16 cellular contexts compared by ENCODE assay signal in the genomic region with DNA sequence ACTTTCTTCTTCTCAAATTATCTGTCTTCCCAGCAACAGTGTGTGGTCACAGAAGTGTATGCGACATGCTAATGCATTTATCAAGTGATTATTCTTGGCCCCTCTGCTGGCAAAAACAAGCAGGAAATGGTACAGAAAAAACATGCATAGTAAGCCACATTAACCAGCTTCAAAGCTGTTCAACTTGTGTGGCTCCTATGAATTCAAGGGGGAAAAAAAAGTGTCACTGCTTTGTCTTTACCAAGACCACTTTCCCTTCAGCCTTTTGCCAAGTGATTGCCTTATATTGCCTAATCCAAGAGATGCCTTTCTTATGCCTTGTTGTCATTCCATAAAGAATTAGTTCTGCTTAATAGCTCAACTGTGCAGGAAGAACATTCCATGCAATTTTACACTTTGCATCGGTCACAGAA.
DNase-seq lines count a peak whose midpoint lies in the region; ATAC-seq and TF ChIP-seq lines count a peak whose summit lies in the region.
"Had no signal": no experiment of that assay in that cellular context is flagged by ENCODE, and none has a peak within 500 bp of the region (broad histone marks: within the 10 kb centered on the region; RNA-seq: fewer than 3 reads in every experiment).

No MANE protein-coding gene starts in this region.

- H3K36me3 ChIP-seq in GM06990 (ENCODE audit: control insufficient read depth, insufficient read depth, low read length) (no peaks in the 10 kb centered on the region), SK-N-MC (ENCODE audit: insufficient read depth, low read length) (no peaks in the 10 kb centered on the region)
- H3K36me3 ChIP-seq: colonic mucosa, left lung, SJSA1 had no signal

- H3K4me3 ChIP-seq in GM06990 (replicated peaks; ENCODE audit: low read depth, low read length), result no peak overlapping the region
- H3K4me3 ChIP-seq in SK-N-MC, result 0 out of 2 replicates have a peak overlapping the region, but pooled peaks have one; percentile 15
- no peak overlapping the region for H3K4me3 ChIP-seq in fibroblast of pulmonary artery (replicated peaks; ENCODE audit: low read depth, low read length)
- H3K4me3 ChIP-seq in skeletal muscle cell (ENCODE audit: low read depth, low read length), result no peak overlapping the region
- H3K4me3 ChIP-seq: colonic mucosa, left lung, SJSA1 had no signal

- no peak overlapping the region for H3K27ac ChIP-seq in SK-N-MC
- H3K27ac ChIP-seq: colonic mucosa, left lung, SJSA1 had no signal

- H3K27me3 ChIP-seq in GM06990 (replicated peaks; ENCODE audit: control insufficient read depth, insufficient read depth, low read length), result no peaks in the 10 kb centered on the region
- H3K27me3 ChIP-seq: colonic mucosa, left lung, SJSA1 had no signal

- no peak for ATAC-seq in activated CD4-positive, CD25-positive, alpha-beta regulatory T cell treated with anti-CD3 and anti-CD28 coated beads, Interleukin-2, amount 50 U/mL, for 24 hours
- no peak for ATAC-seq in GM19395 (IDR thresholded peaks at IDR 0.05; ENCODE audit: unreplicated experiment)
- ATAC-seq: left lung; naive thymus-derived CD8-positive, alpha-beta T cell; sciatic nerve had no signal

- H3K9me3 ChIP-seq in SK-N-MC (ENCODE audit: low read depth, low read length), result no peaks in the 10 kb centered on the region
- H3K9me3 ChIP-seq: colonic mucosa, left lung, SJSA1 had no signal

- no peak for TF ChIP-seq CTCF in GM06990 (IDR thresholded peaks at IDR 0.05; ENCODE audit: insufficient read depth, low read length, poor library complexity, severe bottlenecking)
- no peak for TF ChIP-seq CTCF in fibroblast of pulmonary artery (IDR thresholded peaks at IDR 0.05; ENCODE audit: low read length, missing control alignments)

- DNase-seq in GM06990 (ENCODE audit: extremely low read depth, insufficient read length) (peak; percentile 8), SK-N-MC (ENCODE audit: low read depth, low spot score) (no peak), fibroblast of pulmonary artery (ENCODE audit: low read depth) (peak; percentile 11), skeletal muscle cell (ENCODE audit: low read depth) (peak; percentile 21), amygdala (lab: John Stamatoyannopoulos, UW) (no peak)
- DNase-seq: activated naive CD4-positive, alpha-beta T cell treated with anti-CD3 and anti-CD28 coated beads, Interleukin-2, amount 50 U/mL, for 16 hours; colonic mucosa; glutamatergic neuron; HFFc6; left lung; MM.1S had no signal

- no peak overlapping the region for H3K9ac ChIP-seq in SK-N-MC (ENCODE audit: insufficient read length)

Comparison
In these comparisons a context has a peak if more than half of its experiments do, and no peak if none do; other contexts are left out.
1. DNase-seq: peak in GM06990 (single experiment), fibroblast of pulmonary artery (single experiment) and skeletal muscle cell (single experiment); none in SK-N-MC (single experiment) and amygdala (0 of 56).